In genomic region chr1:145957443-145958319, GRCh38 we compare ENCODE assay signal across 8 cellular contexts. TPM values are rescaled to one million over a fixed set of nuclear protein-coding genes. Genes with fewer than 3 reads are reported as not detected.
DNase-seq lines count a peak whose midpoint lies in the region; ATAC-seq and TF ChIP-seq lines count a peak whose summit lies in the region.

Gene LIX1L, minus strand, starts transcription at chr1:145958017. Its CDS starts 90 bp downstream, at chr1:145957927.

- WGBS in lung, 2 donors, result 0 to 1% methylated on average over 60 of the region's 60 CpGs

- POLR2A ChIA-PET in CD8-positive, alpha-beta T cell (lab: Charles Lee), result interaction anchor here (1.2 to 4.8 kb wide), 20 partner anchors 10 to 134 kb away, joined by 3 to 63 read pairs (median 7); partner anchors contain the start of genes NUDT17, PEX11B, PIAS3 and POLR3C

- H3K36me3 ChIP-seq in CD8-positive, alpha-beta T cell (ENCODE audit: insufficient read depth, low read length), result no peaks in the 10 kb centered on the region
- no peaks in the 10 kb centered on the region for H3K36me3 ChIP-seq in lung (ENCODE audit: control insufficient read depth in 2 of 2, insufficient read depth in 2 of 2, low read length in 2 of 2)

- peaks cover 19% of the 10 kb centered on the region for H3K36me3 Mint-ChIP-seq in CD8-positive, alpha-beta T cell

- intact Hi-C loops in CD8-positive, alpha-beta T cell (cut with DNase I, micrococcal nuclease), result loop anchor here (1.0 to 2.0 kb wide), 3 partner anchors 22 to 39 kb away; partner anchors contain the start of genes RBM8A (in 2 of the 2) and PEX11B (in 1 of the 2)

- H3K27me3 ChIP-seq in CD8-positive, alpha-beta T cell (ENCODE audit: insufficient read depth, low read length), result no peaks in the 10 kb centered on the region
- H3K27me3 ChIP-seq in lung (ENCODE audit: control insufficient read depth, insufficient read depth), result no peaks in the 10 kb centered on the region

- peak within 1 kb of the TSS; percentile 51 for H3K4me3 ChIP-seq in CD8-positive, alpha-beta T cell (ENCODE audit: low read depth, low read length)
- H3K4me3 ChIP-seq in lung, result peak within 1 kb of the TSS; percentile 67

- no peak for TF ChIP-seq CTCF in CD8-positive, alpha-beta T cell (IDR thresholded peaks at IDR 0.05)
- TF ChIP-seq CTCF in lung (IDR thresholded peaks at IDR 0.05; ENCODE audit: control extremely low read depth, extremely low read depth), result no peak

- H3K9me3 Mint-ChIP-seq in CD8-positive, alpha-beta T cell, result no peaks in the 10 kb centered on the region

- peaks cover 73% of the 10 kb centered on the region for H3K4me1 Mint-ChIP-seq in CD8-positive, alpha-beta T cell (ENCODE audit: low read depth)

- H3K4me1 ChIP-seq in CD8-positive, alpha-beta T cell (ENCODE audit: insufficient read depth, low read length), result peaks cover 57% of the 10 kb centered on the region
- H3K4me1 ChIP-seq in lung (ENCODE audit: control insufficient read depth in 2 of 2, insufficient read depth in 2 of 2, low read length in 2 of 2), result peaks cover 15 to 16% of the 10 kb centered on the region in 2 donors

- peak within 1 kb of the TSS; percentile 77 for H3K27ac ChIP-seq in CD8-positive, alpha-beta T cell (ENCODE audit: low read depth, low read length)
- peak within 1 kb of the TSS; percentile 95 to 98 for H3K27ac ChIP-seq in lung (ENCODE audit: low read depth in 1 of 2, low read length in 1 of 2)

- peak within 1 kb of the TSS; percentile 93 for H3K4me3 Mint-ChIP-seq in CD8-positive, alpha-beta T cell

- CTCF ChIA-PET in CD8-positive, alpha-beta T cell (lab: Charles Lee), result interaction anchor here (0.9 to 2.7 kb wide), 15 partner anchors 15 to 66 kb away, joined by 3 to 16 read pairs (median 4); partner anchors contain the start of genes ITGA10 and RBM8A

- no peaks in the 10 kb centered on the region for H3K27me3 Mint-ChIP-seq in CD8-positive, alpha-beta T cell (ENCODE audit: low read depth)

- peak within 1 kb of the TSS; percentile 98 for H3K27ac Mint-ChIP-seq in CD8-positive, alpha-beta T cell

- peak; percentile 85 for ATAC-seq in CD8-positive, alpha-beta T cell
- peak; percentile 79 for ATAC-seq in GM19467 (IDR thresholded peaks at IDR 0.05; ENCODE audit: unreplicated experiment)
- peak; percentile 92 for ATAC-seq in lung (ENCODE audit: insufficient read depth, low FRiP score)

- H3K9me3 ChIP-seq in CD8-positive, alpha-beta T cell (ENCODE audit: low read length), result no peaks in the 10 kb centered on the region
- no peaks in the 10 kb centered on the region for H3K9me3 ChIP-seq in lung (ENCODE audit: control insufficient read depth in 2 of 2, insufficient read depth in 1 of 2, low read length in 1 of 2)

- DNase-seq in CD8-positive, alpha-beta T cell, result peak; percentile 87 to 97 (median 94)
- DNase-seq in HS-27A (ENCODE audit: low read depth) (peak; percentile 93), NK-92 (lab: John Stamatoyannopoulos, UW; ENCODE audit: unreplicated experiment) (peak; percentile 63), lung (ENCODE audit: low spot score) (peak; percentile 97)
- peak; percentile 85 to 91 for DNase-seq in activated CD8-positive, alpha-beta memory T cell treated with anti-CD3 and anti-CD28 coated beads for 1 hour (ENCODE audit: extremely low read depth in 1 of 2, low read depth in 1 of 2)
- peak; percentile 90 for DNase-seq in effector CD8-positive, alpha-beta T cell (lab: John Stamatoyannopoulos, UW)
- DNase-seq in stimulated activated CD4-positive, alpha-beta T cell treated with anti-CD3 and anti-CD28 coated beads, TNF-alpha, amount 100 ng/mL, for 4 hours (ENCODE audit: low read depth in 3 of 3), result peak; percentile 85 to 89 (median 87)

RNA-seq across cellular contexts. Expression of gene LIX1L, which starts in this region (rescaled TPM):
- total RNA-seq in CD8-positive, alpha-beta T cell, result 10 to 100 TPM; 14.7 to 16.4 TPM
- 10 to 100 TPM; 29.7 to 30.9 TPM for total RNA-seq in lung
- polyA plus RNA-seq in lung, result 1 to 10 TPM; 7.0 to 8.0 TPM

Comparison
In these comparisons a context has a peak if more than half of its experiments do, and no peak if none do; other contexts are left out.
1. Peak in every context shown above with its lines: DNase-seq, ATAC-seq, H3K4me3 ChIP-seq and H3K27ac ChIP-seq.